8 cellular contexts compared by ENCODE assay signal in genomic region chr15:61835476-61836106, GRCh38.
A peak's percentile ranks its signal among the peaks of the same experiment; 100 is the strongest.
DNase-seq lines count a peak whose midpoint lies in the region; ATAC-seq and TF ChIP-seq lines count a peak whose summit lies in the region.

No MANE protein-coding gene starts in this region.

- intact Hi-C loops in Right ventricle myocardium inferior (cut with DNase I) (loop anchor here (10.0 kb wide), 1 partner anchor 1251 kb away; no protein-coding TSS in a partner anchor), cardiac septum (cut with DNase I) (loop anchor here (10.0 kb wide), 1 partner anchor 921 kb away; no protein-coding TSS in a partner anchor), right lobe of liver (cut with DNase I) (no loop called here)

- no peak overlapping the region for H3K4me3 ChIP-seq in right lobe of liver

- H3K36me3 ChIP-seq in right lobe of liver: no peaks in the 10 kb centered on the region

- H3K27ac ChIP-seq in cingulate gyrus (ENCODE audit: low read depth, low read length) (peak overlapping the region; percentile 29), right lobe of liver (no peak overlapping the region)

- WGBS in right lobe of liver (ENCODE audit: insufficient coverage, low coverage, low lambda C conversion rate, missing lambda C conversion rate): 8% methylated on average over 9 of the region's 9 CpGs

- no peaks in the 10 kb centered on the region for H3K9me3 ChIP-seq in right lobe of liver

- TF ChIP-seq POLR2A in right lobe of liver (IDR thresholded peaks at IDR 0.05): no peak

- no peaks in the 10 kb centered on the region for H3K27me3 ChIP-seq in right lobe of liver

- DNase-seq in Right ventricle myocardium inferior (ENCODE audit: missing footprints) (peak; percentile 83), cardiac septum (ENCODE audit: low spot score) (no peak), NCI-H2196 (lab: John Stamatoyannopoulos, UW; ENCODE audit: unreplicated experiment) (peak; percentile 23), right lobe of liver (peak in 2 of 3 donors; percentile 48 to 61)
- DNase-seq in activated CD4-positive, alpha-beta T cell treated with anti-CD3 and anti-CD28 coated beads for 24 hours (ENCODE audit: low read depth in 2 of 2): peak; percentile 41 to 49
- DNase-seq in stimulated activated CD4-positive, alpha-beta T cell treated with anti-CD3 and anti-CD28 coated beads, TNF-alpha, amount 100 ng/mL, for 24 hours (ENCODE audit: low read depth in 3 of 3): peak; percentile 28 to 41 (median 35)

- no peaks in the 10 kb centered on the region for H3K4me1 ChIP-seq in right lobe of liver

- ATAC-seq in Right ventricle myocardium inferior (peak; percentile 71), right lobe of liver (peak; percentile 71 to 80 (median 76)), HG02571 (IDR thresholded peaks at IDR 0.05; ENCODE audit: unreplicated experiment) (no peak)

- peak; percentile 74 to 96 (median 94) for TF ChIP-seq CTCF in right lobe of liver (IDR thresholded peaks at IDR 0.05)

Comparison
In these comparisons a context has a peak if more than half of its experiments do, and no peak if none do; other contexts are left out.
1. intact Hi-C loops: an anchor here in Right ventricle myocardium inferior (10.0 kb wide) and cardiac septum (10.0 kb wide); none called in right lobe of liver.